Comparison of ENCODE assay signal across 14 cellular contexts in genomic region chr5:174720612-174721521, GRCh38. TPM values are rescaled to one million over a fixed set of nuclear protein-coding genes. Genes with fewer than 3 reads are reported as not detected.
DNase-seq lines count a peak whose midpoint lies in the region; ATAC-seq and TF ChIP-seq lines count a peak whose summit lies in the region.
"Had no signal": no experiment of that assay in that cellular context is flagged by ENCODE, and none has a peak within 500 bp of the region (broad histone marks: within the 10 kb centered on the region; RNA-seq: fewer than 3 reads in every experiment).

No MANE protein-coding gene starts in this region.

- H3K4me1 ChIP-seq in HCT116 (ENCODE audit: control insufficient read depth in 1 of 2, insufficient read depth in 2 of 2, low read length in 2 of 2) (peaks cover 7 to 39% of the 10 kb centered on the region in 2 experiments; a peak in 3 of 4 replicates), iPS DF 6.9 (ENCODE audit: control insufficient read depth, insufficient read depth, low read length) (peaks cover 5% of the 10 kb centered on the region; the same call in 1 of the 2 replicates), gastrocnemius medialis (peaks cover 9 to 12% of the 10 kb centered on the region in 2 donors)
- H3K4me1 ChIP-seq: adrenal gland had no signal

- RAD21 ChIA-PET in HCT116 (lab: Charles Lee; ENCODE audit: low non-redundant PET in 1 of 2, low total read pairs in 2 of 2, uncharacterized antibody in 2 of 2, unreplicated experiment in 2 of 2), result no interaction called here

- H3K9me3 ChIP-seq in HCT116 (ENCODE audit: control insufficient read depth in 1 of 2, insufficient read depth in 1 of 2, low read depth in 1 of 2, low read length in 2 of 2), result no peaks in the 10 kb centered on the region
- no peaks in the 10 kb centered on the region for H3K9me3 ChIP-seq in SK-N-MC (ENCODE audit: low read depth, low read length)
- H3K9me3 ChIP-seq in iPS DF 6.9 (ENCODE audit: control insufficient read depth, insufficient read depth, low read length), result no peaks in the 10 kb centered on the region
- H3K9me3 ChIP-seq in gastrocnemius medialis, result no peaks in the 10 kb centered on the region
- H3K9me3 ChIP-seq: adrenal gland had no signal

- H4K20me1 ChIP-seq in HCT116 (ENCODE audit: insufficient read depth), result no peaks in the 10 kb centered on the region

- no TSS peak for BruUV-seq in HCT116 (replicated peaks; lab: Mats Ljungman, UMichigan)

- peak overlapping the region; percentile 91 for H2AFZ ChIP-seq in HCT116 (ENCODE audit: low read depth, low read length, poor library complexity, severe bottlenecking)

- peak; percentile 39 for ATAC-seq in HCT116
- no peak for ATAC-seq in gastrocnemius medialis

- H3K36me3 ChIP-seq in HCT116 (ENCODE audit: control insufficient read depth in 1 of 2, insufficient read depth in 2 of 2, low read length in 2 of 2), result no peaks in the 10 kb centered on the region
- H3K36me3 ChIP-seq in SK-N-MC (ENCODE audit: insufficient read depth, low read length), result no peaks in the 10 kb centered on the region
- no peaks in the 10 kb centered on the region for H3K36me3 ChIP-seq in iPS DF 6.9 (ENCODE audit: control insufficient read depth, insufficient read depth, low read length)
- no peaks in the 10 kb centered on the region for H3K36me3 ChIP-seq in gastrocnemius medialis
- H3K36me3 ChIP-seq: adrenal gland had no signal

- no CpG with 5 or more reads among the region's 75 CpGs for WGBS in iPS DF 6.9 (ENCODE audit: insufficient coverage, insufficient read length)

- no peak overlapping the region for H3K27ac ChIP-seq in HCT116 (ENCODE audit: low read depth, low read length)
- H3K27ac ChIP-seq in SK-N-MC, result no peak overlapping the region
- H3K27ac ChIP-seq in iPS DF 6.9 (ENCODE audit: low read length), result no peak overlapping the region
- H3K27ac ChIP-seq in gastrocnemius medialis, result no peak overlapping the region
- H3K27ac ChIP-seq: adrenal gland had no signal

- H3K79me2 ChIP-seq in HCT116 (ENCODE audit: insufficient read depth, low read length), result peaks cover 12% of the 10 kb centered on the region

- TF ChIP-seq POLR2A in HCT116 (IDR thresholded peaks at IDR 0.05; ENCODE audit: borderline replicate concordance, extremely low read depth, insufficient read depth, insufficient read length) (no peak), gastrocnemius medialis (IDR thresholded peaks at IDR 0.05) (no peak)

- in situ Hi-C loops in gastrocnemius medialis (cut with MboI; ENCODE audit: low sequenced_read_pairs in 4 of 4), result no loop called here

- H3K27me3 ChIP-seq in HCT116 (ENCODE audit: insufficient read depth, low read length), result peaks cover 19% of the 10 kb centered on the region; the same call in 1 of the 2 replicates
- peaks cover 67% of the 10 kb centered on the region for H3K27me3 ChIP-seq in iPS DF 6.9 (ENCODE audit: control insufficient read depth, insufficient read depth, low read length)
- peaks cover 51 to 72% (median 62%) of the 10 kb centered on the region in 3 donors for H3K27me3 ChIP-seq in gastrocnemius medialis

- TF ChIP-seq CTCF in HCT116 (IDR thresholded peaks at IDR 0.05 in 2 of 3, conservative IDR thresholded peaks at IDR 0.05 in 1 of 3; ENCODE audit: borderline replicate concordance in 1 of 3, insufficient read depth in 1 of 3, low read depth in 2 of 3, low read length in 2 of 3), result no peak
- no peak for TF ChIP-seq CTCF in gastrocnemius medialis (IDR thresholded peaks at IDR 0.05 in 4 of 5, conservative IDR thresholded peaks at IDR 0.05 in 1 of 5)

- POLR2A ChIA-PET in HCT116 (lab: Charles Lee), result no interaction called here

- intact Hi-C loops in HCT116 (cut with micrococcal nuclease) (loop anchor here (5.0 to 10.0 kb wide), 2 partner anchors 199 to 956 kb away; no protein-coding TSS in a partner anchor), gastrocnemius medialis (cut with DNase I; ENCODE audit: low total_unique reads) (no loop called here)

- CTCF ChIA-PET in HCT116 (lab: Charles Lee), result interaction anchor here (0.8 kb wide), 1 partner anchor 15 kb away, joined by 3 read pairs; no protein-coding TSS in a partner anchor

- no peak for TF ChIP-seq RAD21 in HCT116 (IDR thresholded peaks at IDR 0.05; ENCODE audit: low read depth)

- H3K9me2 ChIP-seq in HCT116 (ENCODE audit: insufficient read depth), result no peaks in the 10 kb centered on the region

- H3K9ac ChIP-seq in HCT116 (ENCODE audit: low read length) (0 out of 2 replicates have a peak overlapping the region, but pooled peaks have one; percentile 11), SK-N-MC (ENCODE audit: insufficient read length) (no peak overlapping the region)

- peak overlapping the region; percentile 38 to 55 for H3K4me3 ChIP-seq in HCT116 (replicated peaks in 1 of 2; ENCODE audit: low read depth in 1 of 2, low read length in 2 of 2)
- peak overlapping the region; percentile 55 for H3K4me3 ChIP-seq in SK-N-MC
- peak overlapping the region; percentile 16; the same call in 1 of the 2 replicates for H3K4me3 ChIP-seq in iPS DF 6.9 (ENCODE audit: low read length)
- H3K4me3 ChIP-seq in gastrocnemius medialis, result peak overlapping the region; percentile 28 to 49 (median 36)
- H3K4me3 ChIP-seq: lung had no signal

- DNase-seq in HCT116 (ENCODE audit: low read depth, low spot score), result no peak
- DNase-seq in SK-N-MC (ENCODE audit: low read depth, low spot score), result no peak
- no peak for DNase-seq in iPS DF 6.9 (ENCODE audit: low read depth, low spot score)
- no peak for DNase-seq in gastrocnemius medialis
- DNase-seq in NCI-H345 treated with DMSO at 0.1 percent for 48 hours (lab: John Stamatoyannopoulos, UW; ENCODE audit: unreplicated experiment), result no peak
- no peak for DNase-seq in NCI-H187 (lab: John Stamatoyannopoulos, UW)
- no peak for DNase-seq in midbrain (lab: John Stamatoyannopoulos, UW)
- DNase-seq: activated CD4-positive, alpha-beta T cell treated with anti-CD3 and anti-CD28 coated beads, Interleukin-2, amount 50 U/mL, for 48 hours; adrenal gland; DND-41; KG1; NCI-H446; SW 1271 had no signal

- peak overlapping the region; percentile 91 for H3K4me2 ChIP-seq in HCT116 (ENCODE audit: low read length)

TF ChIP-seq in HCT116, 20 proteins besides CTCF, POLR2A, EP300 and RAD21:
- TF ChIP-seq TCF7L2 (IDR thresholded peaks at IDR 0.05; ENCODE audit: borderline replicate concordance, extremely low read depth, insufficient read depth, insufficient read length) (peak; percentile 76), YY1 (IDR thresholded peaks at IDR 0.05; ENCODE audit: extremely low read depth, insufficient replicate concordance, low read depth, low read length) (no peak), ATF3 (IDR thresholded peaks at IDR 0.05) (no peak), ELF1 (IDR thresholded peaks at IDR 0.05; ENCODE audit: borderline replicate concordance, low read depth) (no peak), FOSL1 (IDR thresholded peaks at IDR 0.05; ENCODE audit: low read depth) (no peak), JUND (IDR thresholded peaks at IDR 0.05) (no peak)
- TF ChIP-seq, protein P1, sequence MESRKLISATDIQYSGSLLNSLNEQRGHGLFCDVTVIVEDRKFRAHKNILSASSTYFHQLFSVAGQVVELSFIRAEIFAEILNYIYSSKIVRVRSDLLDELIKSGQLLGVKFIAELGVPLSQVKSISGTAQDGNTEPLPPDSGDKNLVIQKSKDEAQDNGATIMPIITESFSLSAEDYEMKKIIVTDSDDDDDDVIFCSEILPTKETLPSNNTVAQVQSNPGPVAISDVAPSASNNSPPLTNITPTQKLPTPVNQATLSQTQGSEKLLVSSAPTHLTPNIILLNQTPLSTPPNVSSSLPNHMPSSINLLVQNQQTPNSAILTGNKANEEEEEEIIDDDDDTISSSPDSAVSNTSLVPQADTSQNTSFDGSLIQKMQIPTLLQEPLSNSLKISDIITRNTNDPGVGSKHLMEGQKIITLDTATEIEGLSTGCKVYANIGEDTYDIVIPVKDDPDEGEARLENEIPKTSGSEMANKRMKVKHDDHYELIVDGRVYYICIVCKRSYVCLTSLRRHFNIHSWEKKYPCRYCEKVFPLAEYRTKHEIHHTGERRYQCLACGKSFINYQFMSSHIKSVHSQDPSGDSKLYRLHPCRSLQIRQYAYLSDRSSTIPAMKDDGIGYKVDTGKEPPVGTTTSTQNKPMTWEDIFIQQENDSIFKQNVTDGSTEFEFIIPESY (IDR thresholded peaks at IDR 0.05; ENCODE audit: extremely low read depth, insufficient replicate concordance, low read length), result no peak

RNA-seq across cellular contexts. Expression of gene MSX2, which starts 3.5 kb away (rescaled TPM):
- total RNA-seq in HCT116 (2021; ENCODE audit: unreplicated experiment), result 11.3 TPM
- polyA plus RNA-seq in HCT116 (2012), result 3.9 and 4.4 TPM in 2 replicates
- total RNA-seq in gastrocnemius medialis, result 1 to 10 TPM in 2 of 4 donors, under 1 TPM in 2; 0.95 to 2.1 (median 1.1) TPM
